ENCODE assay signal across 1 cellular context in genomic region chr6:44955145-44955544, GRCh38.
TF ChIP-seq lines count a peak whose summit lies in the region.

No MANE protein-coding gene starts in this region.

TF ChIP-seq in H1, 55 proteins besides CTCF, POLR2A, EP300 and RAD21 (continued from another document):
- TF ChIP-seq POU5F1 (IDR thresholded peaks at IDR 0.05; ENCODE audit: low read depth, low read length): no peak
- TF ChIP-seq RXRA (IDR thresholded peaks at IDR 0.05; ENCODE audit: insufficient read depth, low read depth, low read length): no peak
- TF ChIP-seq TEAD4 (IDR thresholded peaks at IDR 0.05; ENCODE audit: low read depth, low read length): no peak
- TF ChIP-seq, protein P1, sequence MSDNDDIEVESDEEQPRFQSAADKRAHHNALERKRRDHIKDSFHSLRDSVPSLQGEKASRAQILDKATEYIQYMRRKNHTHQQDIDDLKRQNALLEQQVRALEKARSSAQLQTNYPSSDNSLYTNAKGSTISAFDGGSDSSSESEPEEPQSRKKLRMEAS (IDR thresholded peaks at IDR 0.05): no peak
- TF ChIP-seq SP4 (IDR thresholded peaks at IDR 0.05; ENCODE audit: low read length): no peak
- no peak for TF ChIP-seq HDAC6 (IDR thresholded peaks at IDR 0.05; ENCODE audit: low read depth, low read length)
- no peak for TF ChIP-seq YY1 (IDR thresholded peaks at IDR 0.05; ENCODE audit: low read depth, low read length)
